ENCODE assay signal across 1 cellular context in the genomic region with DNA sequence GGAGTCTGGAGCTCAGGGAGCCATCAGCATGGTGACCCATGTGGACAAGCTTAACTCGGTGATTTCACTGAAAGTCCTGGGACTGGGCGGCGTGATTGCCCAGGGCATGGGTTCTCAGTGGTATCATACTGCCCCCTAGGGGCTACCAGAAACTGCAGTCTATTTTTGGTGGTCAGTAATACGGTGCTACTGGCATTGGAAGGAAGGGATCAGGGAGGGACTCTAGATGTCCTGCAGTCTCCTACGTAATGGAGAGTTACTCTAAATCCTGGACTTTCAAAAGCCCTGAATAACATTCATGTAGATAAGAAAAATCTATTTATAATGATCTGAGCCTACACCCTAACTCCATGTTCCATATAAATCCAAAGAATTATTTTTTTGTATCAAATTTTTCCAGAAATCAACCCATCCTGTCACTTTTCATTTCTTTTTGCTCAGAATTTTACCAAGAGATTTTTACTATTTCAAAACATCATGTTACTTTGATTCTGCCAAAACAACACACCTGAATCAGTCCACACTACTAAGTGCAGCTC.
TF ChIP-seq lines count a peak whose summit lies in the region.

No MANE protein-coding gene starts in this region.

TF ChIP-seq in K562, 482 proteins besides CTCF, POLR2A, EP300 and RAD21 (continued from another document and continues in another):
- TF ChIP-seq, protein P1, sequence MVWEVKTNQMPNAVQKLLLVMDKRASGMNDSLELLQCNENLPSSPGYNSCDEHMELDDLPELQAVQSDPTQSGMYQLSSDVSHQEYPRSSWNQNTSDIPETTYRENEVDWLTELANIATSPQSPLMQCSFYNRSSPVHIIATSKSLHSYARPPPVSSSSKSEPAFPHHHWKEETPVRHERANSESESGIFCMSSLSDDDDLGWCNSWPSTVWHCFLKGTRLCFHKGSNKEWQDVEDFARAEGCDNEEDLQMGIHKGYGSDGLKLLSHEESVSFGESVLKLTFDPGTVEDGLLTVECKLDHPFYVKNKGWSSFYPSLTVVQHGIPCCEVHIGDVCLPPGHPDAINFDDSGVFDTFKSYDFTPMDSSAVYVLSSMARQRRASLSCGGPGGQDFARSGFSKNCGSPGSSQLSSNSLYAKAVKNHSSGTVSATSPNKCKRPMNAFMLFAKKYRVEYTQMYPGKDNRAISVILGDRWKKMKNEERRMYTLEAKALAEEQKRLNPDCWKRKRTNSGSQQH (CRISPR knock-in tag; IDR thresholded peaks at IDR 0.05): peak; percentile 11; the same call in 1 of the 2 replicates
- TF ChIP-seq ZNF3 (CRISPR knock-in tag; IDR thresholded peaks at IDR 0.05) (no peak), RCOR1 (IDR thresholded peaks at IDR 0.05; ENCODE audit: borderline replicate concordance in 1 of 2, low read depth in 2 of 2, low read length in 2 of 2) (peak in 1 of 2 experiments; percentile 76; a peak in 2 of 4 replicates), SETDB1 (IDR thresholded peaks at IDR 0.05; ENCODE audit: low read length) (no peak), KAT2B (IDR thresholded peaks at IDR 0.05; ENCODE audit: low read depth, low read length) (no peak), NR3C1 (CRISPR knock-in tag; IDR thresholded peaks at IDR 0.05) (no peak), DIDO1 (tag; IDR thresholded peaks at IDR 0.05; ENCODE audit: low read depth) (no peak), EP400 (IDR thresholded peaks at IDR 0.05) (no peak), FOXK2 (conservative IDR thresholded peaks at IDR 0.05 in 1 of 2, IDR thresholded peaks at IDR 0.05 in 1 of 2; ENCODE audit: low read depth in 2 of 2) (0 out of 4 replicates have a peak, but pooled peaks of 1 of the 2 experiments have one; percentile 13), JUND (IDR thresholded peaks at IDR 0.05; ENCODE audit: borderline replicate concordance, low read depth, low read length) (peak; percentile 25; the same call in 1 of the 2 replicates), JUND (tag; IDR thresholded peaks at IDR 0.05; ENCODE audit: borderline replicate concordance, low read depth, low read length) (no peak), SMAD3 (CRISPR knock-in tag; conservative IDR thresholded peaks at IDR 0.05) (0 out of 2 replicates have a peak, but pooled peaks have one; percentile 17), HDAC8 (tag; IDR thresholded peaks at IDR 0.05) (no peak), ATF1 (CRISPR knock-in tag; IDR thresholded peaks at IDR 0.05) (no peak), ATF1 (tag; IDR thresholded peaks at IDR 0.05) (0 out of 2 replicates have a peak, but pooled peaks have one; percentile 24), ZNF134 (CRISPR knock-in tag; conservative IDR thresholded peaks at IDR 0.05) (0 out of 2 replicates have a peak, but pooled peaks have one; percentile 11), MAFK (IDR thresholded peaks at IDR 0.05; ENCODE audit: low read length) (0 out of 2 replicates have a peak, but pooled peaks have one; percentile 13), XRCC5 (IDR thresholded peaks at IDR 0.05; ENCODE audit: low read depth, low read length) (peak; percentile 52; the same call in 1 of the 2 replicates), HNRNPL (IDR thresholded peaks at IDR 0.05; ENCODE audit: low read depth, low read length) (no peak), CHCHD3 (CRISPR knock-in tag; IDR thresholded peaks at IDR 0.05) (no peak), CREM (IDR thresholded peaks at IDR 0.05; ENCODE audit: low read depth) (0 out of 2 replicates have a peak, but pooled peaks have one; percentile 15), ZNF140 (CRISPR knock-in tag; IDR thresholded peaks at IDR 0.05) (no peak), LCOR (CRISPR knock-in tag; IDR thresholded peaks at IDR 0.05) (no peak), RB1 (IDR thresholded peaks at IDR 0.05; ENCODE audit: low read depth) (peak; percentile 72; the same call in 1 of the 2 replicates), ZNF12 (CRISPR knock-in tag; IDR thresholded peaks at IDR 0.05) (no peak), PURB (CRISPR knock-in tag; IDR thresholded peaks at IDR 0.05; ENCODE audit: low read depth) (no peak), GATA2 (CRISPR knock-in tag; IDR thresholded peaks at IDR 0.05) (no peak), MAFF (IDR thresholded peaks at IDR 0.05; ENCODE audit: low read length) (no peak), CC2D1A (IDR thresholded peaks at IDR 0.05) (peak; percentile 79), SMC3 (conservative IDR thresholded peaks at IDR 0.05; ENCODE audit: insufficient read depth, low read depth, low read length) (peak; percentile 83), SMAD2 (IDR thresholded peaks at IDR 0.05; ENCODE audit: low read depth, low read length) (no peak), BCL6 (CRISPR knock-in tag; IDR thresholded peaks at IDR 0.05) (no peak), ZNF785 (CRISPR knock-in tag; IDR thresholded peaks at IDR 0.05) (no peak), SRSF9 (IDR thresholded peaks at IDR 0.05; ENCODE audit: borderline replicate concordance, low read depth, low read length) (no peak), PHF8 (IDR thresholded peaks at IDR 0.05; ENCODE audit: borderline replicate concordance, low read length) (no peak), TEAD1 (CRISPR knock-in tag; IDR thresholded peaks at IDR 0.05) (0 out of 4 replicates have a peak, but pooled peaks of 1 of the 2 experiments have one; percentile 41), MCM3 (IDR thresholded peaks at IDR 0.05) (no peak), FOXK1 (CRISPR knock-in tag; IDR thresholded peaks at IDR 0.05; ENCODE audit: borderline replicate concordance) (no peak), ELF1 (tag; IDR thresholded peaks at IDR 0.05) (no peak), SNRNP70 (optimal IDR thresholded peaks at IDR 0.05; ENCODE audit: low read depth, low read length) (no peak), SMARCA4 (IDR thresholded peaks at IDR 0.05) (no peak), ETV6 (IDR thresholded peaks at IDR 0.05; ENCODE audit: borderline replicate concordance in 1 of 2, low read depth in 2 of 2, low read length in 1 of 2) (no peak), ETV6 (CRISPR knock-in tag; IDR thresholded peaks at IDR 0.05; ENCODE audit: borderline replicate concordance) (no peak), ZNF384 (IDR thresholded peaks at IDR 0.05; ENCODE audit: low read depth, low read length) (no peak), ZNF212 (CRISPR knock-in tag; IDR thresholded peaks at IDR 0.05) (0 out of 2 replicates have a peak, but pooled peaks have one; percentile 30)
- TF ChIP-seq, protein P2, sequence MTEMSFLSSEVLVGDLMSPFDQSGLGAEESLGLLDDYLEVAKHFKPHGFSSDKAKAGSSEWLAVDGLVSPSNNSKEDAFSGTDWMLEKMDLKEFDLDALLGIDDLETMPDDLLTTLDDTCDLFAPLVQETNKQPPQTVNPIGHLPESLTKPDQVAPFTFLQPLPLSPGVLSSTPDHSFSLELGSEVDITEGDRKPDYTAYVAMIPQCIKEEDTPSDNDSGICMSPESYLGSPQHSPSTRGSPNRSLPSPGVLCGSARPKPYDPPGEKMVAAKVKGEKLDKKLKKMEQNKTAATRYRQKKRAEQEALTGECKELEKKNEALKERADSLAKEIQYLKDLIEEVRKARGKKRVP (CRISPR knock-in tag; IDR thresholded peaks at IDR 0.05): no peak
- TF ChIP-seq, protein P3, sequence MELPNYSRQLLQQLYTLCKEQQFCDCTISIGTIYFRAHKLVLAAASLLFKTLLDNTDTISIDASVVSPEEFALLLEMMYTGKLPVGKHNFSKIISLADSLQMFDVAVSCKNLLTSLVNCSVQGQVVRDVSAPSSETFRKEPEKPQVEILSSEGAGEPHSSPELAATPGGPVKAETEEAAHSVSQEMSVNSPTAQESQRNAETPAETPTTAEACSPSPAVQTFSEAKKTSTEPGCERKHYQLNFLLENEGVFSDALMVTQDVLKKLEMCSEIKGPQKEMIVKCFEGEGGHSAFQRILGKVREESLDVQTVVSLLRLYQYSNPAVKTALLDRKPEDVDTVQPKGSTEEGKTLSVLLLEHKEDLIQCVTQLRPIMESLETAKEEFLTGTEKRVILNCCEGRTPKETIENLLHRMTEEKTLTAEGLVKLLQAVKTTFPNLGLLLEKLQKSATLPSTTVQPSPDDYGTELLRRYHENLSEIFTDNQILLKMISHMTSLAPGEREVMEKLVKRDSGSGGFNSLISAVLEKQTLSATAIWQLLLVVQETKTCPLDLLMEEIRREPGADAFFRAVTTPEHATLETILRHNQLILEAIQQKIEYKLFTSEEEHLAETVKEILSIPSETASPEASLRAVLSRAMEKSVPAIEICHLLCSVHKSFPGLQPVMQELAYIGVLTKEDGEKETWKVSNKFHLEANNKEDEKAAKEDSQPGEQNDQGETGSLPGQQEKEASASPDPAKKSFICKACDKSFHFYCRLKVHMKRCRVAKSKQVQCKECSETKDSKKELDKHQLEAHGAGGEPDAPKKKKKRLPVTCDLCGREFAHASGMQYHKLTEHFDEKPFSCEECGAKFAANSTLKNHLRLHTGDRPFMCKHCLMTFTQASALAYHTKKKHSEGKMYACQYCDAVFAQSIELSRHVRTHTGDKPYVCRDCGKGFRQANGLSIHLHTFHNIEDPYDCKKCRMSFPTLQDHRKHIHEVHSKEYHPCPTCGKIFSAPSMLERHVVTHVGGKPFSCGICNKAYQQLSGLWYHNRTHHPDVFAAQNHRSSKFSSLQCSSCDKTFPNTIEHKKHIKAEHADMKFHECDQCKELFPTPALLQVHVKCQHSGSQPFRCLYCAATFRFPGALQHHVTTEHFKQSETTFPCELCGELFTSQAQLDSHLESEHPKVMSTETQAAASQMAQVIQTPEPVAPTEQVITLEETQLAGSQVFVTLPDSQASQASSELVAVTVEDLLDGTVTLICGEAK (IDR thresholded peaks at IDR 0.05): no peak
- TF ChIP-seq, protein P3 (CRISPR knock-in tag; IDR thresholded peaks at IDR 0.05): no peak
- TF ChIP-seq, protein P4, sequence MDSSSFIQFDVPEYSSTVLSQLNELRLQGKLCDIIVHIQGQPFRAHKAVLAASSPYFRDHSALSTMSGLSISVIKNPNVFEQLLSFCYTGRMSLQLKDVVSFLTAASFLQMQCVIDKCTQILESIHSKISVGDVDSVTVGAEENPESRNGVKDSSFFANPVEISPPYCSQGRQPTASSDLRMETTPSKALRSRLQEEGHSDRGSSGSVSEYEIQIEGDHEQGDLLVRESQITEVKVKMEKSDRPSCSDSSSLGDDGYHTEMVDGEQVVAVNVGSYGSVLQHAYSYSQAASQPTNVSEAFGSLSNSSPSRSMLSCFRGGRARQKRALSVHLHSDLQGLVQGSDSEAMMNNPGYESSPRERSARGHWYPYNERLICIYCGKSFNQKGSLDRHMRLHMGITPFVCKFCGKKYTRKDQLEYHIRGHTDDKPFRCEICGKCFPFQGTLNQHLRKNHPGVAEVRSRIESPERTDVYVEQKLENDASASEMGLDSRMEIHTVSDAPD (CRISPR knock-in tag; IDR thresholded peaks at IDR 0.05): no peak
- TF ChIP-seq, protein P5, sequence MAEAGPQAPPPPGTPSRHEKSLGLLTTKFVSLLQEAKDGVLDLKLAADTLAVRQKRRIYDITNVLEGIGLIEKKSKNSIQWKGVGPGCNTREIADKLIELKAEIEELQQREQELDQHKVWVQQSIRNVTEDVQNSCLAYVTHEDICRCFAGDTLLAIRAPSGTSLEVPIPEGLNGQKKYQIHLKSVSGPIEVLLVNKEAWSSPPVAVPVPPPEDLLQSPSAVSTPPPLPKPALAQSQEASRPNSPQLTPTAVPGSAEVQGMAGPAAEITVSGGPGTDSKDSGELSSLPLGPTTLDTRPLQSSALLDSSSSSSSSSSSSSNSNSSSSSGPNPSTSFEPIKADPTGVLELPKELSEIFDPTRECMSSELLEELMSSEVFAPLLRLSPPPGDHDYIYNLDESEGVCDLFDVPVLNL (CRISPR knock-in tag; IDR thresholded peaks at IDR 0.05; ENCODE audit: low read depth): no peak
- TF ChIP-seq, protein P6, sequence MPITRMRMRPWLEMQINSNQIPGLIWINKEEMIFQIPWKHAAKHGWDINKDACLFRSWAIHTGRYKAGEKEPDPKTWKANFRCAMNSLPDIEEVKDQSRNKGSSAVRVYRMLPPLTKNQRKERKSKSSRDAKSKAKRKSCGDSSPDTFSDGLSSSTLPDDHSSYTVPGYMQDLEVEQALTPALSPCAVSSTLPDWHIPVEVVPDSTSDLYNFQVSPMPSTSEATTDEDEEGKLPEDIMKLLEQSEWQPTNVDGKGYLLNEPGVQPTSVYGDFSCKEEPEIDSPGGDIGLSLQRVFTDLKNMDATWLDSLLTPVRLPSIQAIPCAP (CRISPR knock-in tag; IDR thresholded peaks at IDR 0.05; ENCODE audit: borderline replicate concordance): no peak
- TF ChIP-seq, protein P7, sequence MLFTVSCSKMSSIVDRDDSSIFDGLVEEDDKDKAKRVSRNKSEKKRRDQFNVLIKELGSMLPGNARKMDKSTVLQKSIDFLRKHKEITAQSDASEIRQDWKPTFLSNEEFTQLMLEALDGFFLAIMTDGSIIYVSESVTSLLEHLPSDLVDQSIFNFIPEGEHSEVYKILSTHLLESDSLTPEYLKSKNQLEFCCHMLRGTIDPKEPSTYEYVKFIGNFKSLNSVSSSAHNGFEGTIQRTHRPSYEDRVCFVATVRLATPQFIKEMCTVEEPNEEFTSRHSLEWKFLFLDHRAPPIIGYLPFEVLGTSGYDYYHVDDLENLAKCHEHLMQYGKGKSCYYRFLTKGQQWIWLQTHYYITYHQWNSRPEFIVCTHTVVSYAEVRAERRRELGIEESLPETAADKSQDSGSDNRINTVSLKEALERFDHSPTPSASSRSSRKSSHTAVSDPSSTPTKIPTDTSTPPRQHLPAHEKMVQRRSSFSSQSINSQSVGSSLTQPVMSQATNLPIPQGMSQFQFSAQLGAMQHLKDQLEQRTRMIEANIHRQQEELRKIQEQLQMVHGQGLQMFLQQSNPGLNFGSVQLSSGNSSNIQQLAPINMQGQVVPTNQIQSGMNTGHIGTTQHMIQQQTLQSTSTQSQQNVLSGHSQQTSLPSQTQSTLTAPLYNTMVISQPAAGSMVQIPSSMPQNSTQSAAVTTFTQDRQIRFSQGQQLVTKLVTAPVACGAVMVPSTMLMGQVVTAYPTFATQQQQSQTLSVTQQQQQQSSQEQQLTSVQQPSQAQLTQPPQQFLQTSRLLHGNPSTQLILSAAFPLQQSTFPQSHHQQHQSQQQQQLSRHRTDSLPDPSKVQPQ (CRISPR knock-in tag; IDR thresholded peaks at IDR 0.05; ENCODE audit: borderline replicate concordance): no peak
